8 cellular contexts compared by ENCODE assay signal in the genomic region with DNA sequence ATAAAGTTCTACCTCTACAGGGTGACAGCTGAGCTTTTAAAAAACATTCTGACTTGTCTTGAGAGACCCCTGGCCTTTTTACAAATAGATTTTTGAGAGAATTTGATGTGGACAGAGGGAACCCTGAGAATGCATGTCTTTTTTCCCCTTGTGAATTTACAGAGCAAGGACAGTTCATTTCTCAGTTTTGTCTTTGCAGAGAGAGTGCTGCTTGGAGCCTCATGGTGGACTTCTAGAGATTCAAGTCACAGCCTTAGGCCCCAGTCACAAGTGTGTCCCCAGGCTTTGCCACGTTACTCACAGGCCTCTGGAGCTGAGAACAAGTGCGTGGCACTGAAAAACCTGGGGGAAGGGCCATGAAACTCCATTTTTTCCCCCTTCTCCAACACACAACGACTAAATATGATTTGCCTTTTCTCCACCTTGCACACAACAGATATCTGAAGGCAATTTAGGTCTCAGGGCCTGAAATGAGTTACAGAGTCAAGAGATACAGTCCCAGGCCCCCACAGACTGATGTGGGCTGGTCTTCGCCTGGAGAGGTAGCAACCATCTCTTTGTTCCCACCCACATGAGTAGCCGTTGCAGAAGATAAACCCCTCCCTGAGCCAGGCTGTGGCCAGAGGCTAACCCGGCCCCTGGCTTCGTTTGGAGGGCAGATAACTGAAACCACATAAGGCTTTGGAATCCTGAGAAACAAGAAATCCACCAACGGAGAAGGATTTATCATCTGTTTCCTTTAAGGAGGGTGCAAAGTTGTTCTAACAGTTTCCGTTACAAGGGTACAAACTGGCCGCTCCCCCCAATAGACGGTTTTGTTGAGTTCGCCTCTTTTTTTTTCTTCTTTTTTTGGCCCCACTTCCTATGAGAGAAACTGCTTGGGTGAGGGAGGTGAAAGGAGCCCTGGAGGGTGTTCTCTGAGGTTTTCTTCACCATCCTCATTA. TPM values are rescaled to one million over a fixed set of nuclear protein-coding genes. Genes with fewer than 3 reads are reported as not detected.
DNase-seq lines count a peak whose midpoint lies in the region; ATAC-seq, FAIRE-seq and TF ChIP-seq lines count a peak whose summit lies in the region.

No MANE protein-coding gene starts in this region.

- H3K9ac ChIP-seq in ES-I3 (ENCODE audit: low read depth, low read length) (peak overlapping the region; percentile 89), SU-DHL-6 (ENCODE audit: low read length) (peak overlapping the region; percentile 97), keratinocyte (ENCODE audit: control insufficient read depth, extremely low read depth, insufficient read depth, low read length) (peak overlapping the region; percentile 94)

- 10 to 21% (median 14%) methylated on average over 12 of the region's 12 CpGs for WGBS in small intestine, 3 donors

- no peak for TF ChIP-seq CTCF in SU-DHL-6 (IDR thresholded peaks at IDR 0.05; ENCODE audit: insufficient read depth, low read length, poor library complexity, severe bottlenecking)
- TF ChIP-seq CTCF in keratinocyte (optimal IDR thresholded peaks at IDR 0.05 in 1 of 3, IDR thresholded peaks at IDR 0.05 in 1 of 3, conservative IDR thresholded peaks at IDR 0.05 in 1 of 3; ENCODE audit: extremely low read depth in 1 of 3, insufficient read depth in 2 of 3, low read length in 3 of 3): no peak

- H3K4me3 ChIP-seq in SU-DHL-6 (ENCODE audit: insufficient read depth, low read length, poor library complexity, severe bottlenecking) (peak overlapping the region; percentile 85), keratinocyte (ENCODE audit: control insufficient read depth in 2 of 3, extremely low read depth in 1 of 3, insufficient read depth in 2 of 3, low read depth in 1 of 3, low read length in 3 of 3) (peak overlapping the region; percentile 67 to 85 (median 81)), small intestine (ENCODE audit: low read depth in 1 of 2, low read length in 2 of 2) (peak overlapping the region; percentile 57 to 64)

- peak overlapping the region; percentile 100 for H3K4me3 Mint-ChIP-seq in central memory CD8-positive, alpha-beta T cell

- H4K20me1 ChIP-seq in SU-DHL-6 (ENCODE audit: low read depth, low read length) (no peaks in the 10 kb centered on the region), keratinocyte (ENCODE audit: control insufficient read depth, extremely low read depth, insufficient read depth, low read length) (no peaks in the 10 kb centered on the region)

- dilution Hi-C loops in keratinocyte (cut with MboI; ENCODE audit: extremely low pct_ligation_motif_present, low sequenced_read_pairs): no loop called here

- peaks cover 25% of the 10 kb centered on the region for H3K36me3 Mint-ChIP-seq in central memory CD8-positive, alpha-beta T cell (ENCODE audit: insufficient read depth)

- no peak for FAIRE-seq in HTR-8/SVneo (lab: Jason Lieb, UNC)
- no peak for FAIRE-seq in keratinocyte (lab: Jason Lieb, UNC)
- no peak for FAIRE-seq in small intestine (lab: Jason Lieb, UNC)

- H2AFZ ChIP-seq in SU-DHL-6 (ENCODE audit: low read depth, low read length, severe bottlenecking) (peak overlapping the region; percentile 10), keratinocyte (ENCODE audit: control insufficient read depth, low read length) (peak overlapping the region; percentile 78)

- no peaks in the 10 kb centered on the region for H3K9me3 Mint-ChIP-seq in central memory CD8-positive, alpha-beta T cell

- peaks cover 3% of the 10 kb centered on the region; the same call in 1 of the 2 replicates for H3K36me3 ChIP-seq in ES-I3 (ENCODE audit: insufficient read depth, low read length)
- no peaks in the 10 kb centered on the region; the same call in 1 of the 2 replicates for H3K36me3 ChIP-seq in SU-DHL-6 (ENCODE audit: low read length)
- H3K36me3 ChIP-seq in keratinocyte (ENCODE audit: control insufficient read depth in 2 of 2, extremely low read depth in 1 of 2, insufficient read depth in 2 of 2, low read length in 2 of 2): peaks cover 4 to 11% of the 10 kb centered on the region in 2 experiments
- peaks cover 2 to 4% of the 10 kb centered on the region in 2 donors for H3K36me3 ChIP-seq in small intestine (ENCODE audit: control insufficient read depth in 2 of 2, insufficient read depth in 2 of 2, low read length in 2 of 2)

- H3K9me1 ChIP-seq in keratinocyte (ENCODE audit: control insufficient read depth, extremely low read depth, insufficient read depth, low read length): no peaks in the 10 kb centered on the region

- H3F3A ChIP-seq in SU-DHL-6 (ENCODE audit: insufficient read depth): peaks cover 78% of the 10 kb centered on the region

- H3K4me2 ChIP-seq in SU-DHL-6 (ENCODE audit: low read depth, low read length, poor library complexity, severe bottlenecking) (peak overlapping the region; percentile 89), keratinocyte (ENCODE audit: control insufficient read depth, extremely low read depth, insufficient read depth, low read depth, low read length) (peak overlapping the region; percentile 87)

- H3K27me3 Mint-ChIP-seq in central memory CD8-positive, alpha-beta T cell: no peaks in the 10 kb centered on the region

- H3K9me3 ChIP-seq in ES-I3 (ENCODE audit: control insufficient read depth, insufficient read depth, low read length) (no peaks in the 10 kb centered on the region), SU-DHL-6 (ENCODE audit: insufficient read depth, low read length) (no peaks in the 10 kb centered on the region), keratinocyte (ENCODE audit: control insufficient read depth, low read depth, low read length) (no peaks in the 10 kb centered on the region), small intestine (ENCODE audit: control insufficient read depth, low read depth) (no peaks in the 10 kb centered on the region)

- H3K79me2 ChIP-seq in SU-DHL-6 (ENCODE audit: insufficient read depth, low read length) (no peaks in the 10 kb centered on the region; the same call in 1 of the 2 replicates), keratinocyte (ENCODE audit: control insufficient read depth, insufficient read depth, low read length) (peaks cover 1% of the 10 kb centered on the region)

- H3K4me1 ChIP-seq in ES-I3 (ENCODE audit: insufficient read depth, low read length) (peaks cover 15% of the 10 kb centered on the region), keratinocyte (ENCODE audit: control insufficient read depth, extremely low read depth, insufficient read depth, low read length) (peaks cover 28% of the 10 kb centered on the region), small intestine (ENCODE audit: control insufficient read depth in 2 of 2, insufficient read depth in 1 of 2, low read depth in 1 of 2, low read length in 1 of 2) (peaks cover 2 to 19% of the 10 kb centered on the region in 2 donors)

- no peak for ATAC-seq in central memory CD8-positive, alpha-beta T cell (replicated peaks; ENCODE audit: extremely low read depth, poor library complexity, severe bottlenecking)
- no peak for ATAC-seq in GM18907 (IDR thresholded peaks at IDR 0.05; ENCODE audit: unreplicated experiment)

- peak; percentile 58 for DNase-seq in HTR-8/SVneo (ENCODE audit: insufficient read length, low spot score)
- DNase-seq in central memory CD8-positive, alpha-beta T cell (ENCODE audit: low spot score in 2 of 2): no peak
- no peak for DNase-seq in keratinocyte (ENCODE audit: low read depth, low spot score)
- peak; percentile 63 for DNase-seq in small intestine
- DNase-seq in NCI-H2081 (lab: John Stamatoyannopoulos, UW): no peak

- H3K9me2 ChIP-seq in SU-DHL-6 (replicated peaks; ENCODE audit: insufficient read depth, low read length): no peaks in the 10 kb centered on the region

- H3K27ac ChIP-seq in SU-DHL-6 (ENCODE audit: low read depth, low read length) (peak overlapping the region; percentile 98), keratinocyte (ENCODE audit: control insufficient read depth, insufficient read depth, low read length) (peak overlapping the region; percentile 95), small intestine (ENCODE audit: low read depth in 1 of 2, low read length in 1 of 2) (peak overlapping the region; percentile 82 to 98)

- peaks cover 81% of the 10 kb centered on the region for H3K4me1 Mint-ChIP-seq in central memory CD8-positive, alpha-beta T cell

- H3K27me3 ChIP-seq in SU-DHL-6 (ENCODE audit: low read length) (no peaks in the 10 kb centered on the region), keratinocyte (ENCODE audit: control insufficient read depth, extremely low read depth, insufficient read depth, low read length) (no peaks in the 10 kb centered on the region), small intestine (ENCODE audit: control insufficient read depth in 2 of 2, insufficient read depth in 2 of 2, low read length in 2 of 2) (no peaks in the 10 kb centered on the region)

- H3K27ac Mint-ChIP-seq in central memory CD8-positive, alpha-beta T cell (ENCODE audit: low read depth): peak overlapping the region; percentile 100

RNA-seq across cellular contexts. Expression of gene PIGV, which starts 1.0 kb away (rescaled TPM):
- polyA plus RNA-seq in keratinocyte (14.2 to 21.1 TPM (median 15.9 TPM) in 3 replicates), small intestine (10 to 100 TPM in 1 of 3 donors, 1 to 10 TPM in 2; 3.4 to 12.9 (median 4.1) TPM)
- polyA plus RNA-seq in keratinocyte (2011; ENCODE audit: low read depth): 3.2 TPM
- polyA plus RNA-seq in keratinocyte (2011; cell fraction: cytosol; rRNA removed): 11.7 and 14.0 TPM in 2 replicates
- polyA plus RNA-seq in keratinocyte (2011; cell fraction: nucleus; rRNA removed): 26.1 and 26.9 TPM in 2 replicates
- polyA plus RNA-seq in keratinocyte (2012; ENCODE audit: low replicate concordance): 10.6 and 11.1 TPM in 2 replicates
- polyA minus RNA-seq in keratinocyte: 11.2 to 39.6 TPM (median 25.5 TPM) in 3 replicates
- polyA minus RNA-seq in keratinocyte (2011; cell fraction: cytosol; rRNA and poly(A)+ RNA removed): 12.5 TPM
- 16.5 and 25.7 TPM in 2 replicates for polyA minus RNA-seq in keratinocyte (2011; cell fraction: nucleus; rRNA and poly(A)+ RNA removed)

RNA-seq across cellular contexts. Expression of gene ZDHHC18, which starts 39.8 kb away (rescaled TPM):
- polyA plus RNA-seq in keratinocyte: 18.1 to 32.0 TPM (median 22.6 TPM) in 3 replicates
- polyA plus RNA-seq in keratinocyte (2011; ENCODE audit: low read depth): 14.0 TPM
- 22.3 and 28.7 TPM in 2 replicates for polyA plus RNA-seq in keratinocyte (2011; cell fraction: cytosol; rRNA removed)
- 27.8 and 32.9 TPM in 2 replicates for polyA plus RNA-seq in keratinocyte (2011; cell fraction: nucleus; rRNA removed)
- polyA plus RNA-seq in keratinocyte (2012; ENCODE audit: low replicate concordance): 16.3 and 18.4 TPM in 2 replicates
- 21.5 to 62.9 TPM (median 45.1 TPM) in 3 replicates for polyA minus RNA-seq in keratinocyte
- 14.4 TPM for polyA minus RNA-seq in keratinocyte (2011; cell fraction: cytosol; rRNA and poly(A)+ RNA removed)
- 11.0 and 11.9 TPM in 2 replicates for polyA minus RNA-seq in keratinocyte (2011; cell fraction: nucleus; rRNA and poly(A)+ RNA removed)
- 10 to 100 TPM in 1 of 3 donors, 1 to 10 TPM in 2; 7.2 to 10.5 (median 7.8) TPM for polyA plus RNA-seq in small intestine

Comparison
In these comparisons a context has a peak if more than half of its experiments do, and no peak if none do; other contexts are left out.
1. DNase-seq: peak in HTR-8/SVneo (single experiment) and small intestine (single experiment); none in central memory CD8-positive, alpha-beta T cell (0 of 2), keratinocyte (single experiment) and NCI-H2081 (0 of 2).
2. Peak in every context shown above with its lines, with median percentiles within 50 percentile points of each other: H3K9ac ChIP-seq, H3K27ac ChIP-seq and H3K4me3 ChIP-seq.